ENCODE assay signal across 11 cellular contexts in the genomic region with DNA sequence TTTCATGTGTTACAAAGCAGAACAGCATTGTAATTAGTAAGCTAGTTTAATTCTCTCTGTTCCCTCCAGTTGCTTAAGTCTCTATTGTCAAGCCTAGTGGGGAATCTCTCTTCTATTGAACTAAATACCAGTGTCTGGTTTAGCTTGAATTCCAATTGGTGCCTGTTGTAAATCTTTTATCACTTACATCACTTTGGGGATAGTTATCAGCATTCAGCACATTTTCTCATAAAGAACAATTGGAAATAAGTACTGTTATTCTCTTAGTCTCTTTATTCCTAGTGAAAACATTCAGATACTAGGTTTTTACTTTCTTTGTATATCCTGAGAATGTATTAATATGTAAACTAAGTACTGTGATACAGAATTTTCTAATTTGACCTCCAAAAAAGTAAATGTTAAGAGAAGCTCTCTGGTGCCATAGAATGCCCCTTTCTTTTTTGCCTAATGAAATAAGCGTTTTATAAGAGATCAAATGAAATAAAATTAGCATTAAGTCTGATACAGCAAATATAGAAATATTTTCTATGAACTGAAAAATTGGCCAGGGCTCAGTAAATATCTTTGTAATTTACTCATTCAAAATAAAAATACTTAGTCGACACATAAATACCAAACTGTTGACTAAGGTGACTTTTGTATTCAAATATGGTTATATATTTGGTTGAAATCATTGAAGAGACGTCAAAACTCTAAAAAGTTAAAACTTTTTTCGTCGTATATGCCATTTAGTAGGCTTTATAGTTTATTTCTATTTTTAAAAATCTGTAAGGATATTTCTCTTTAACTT. TPM values are rescaled to one million over a fixed set of nuclear protein-coding genes. Genes with fewer than 3 reads are reported as not detected.
DNase-seq lines count a peak whose midpoint lies in the region; ATAC-seq, FAIRE-seq and TF ChIP-seq lines count a peak whose summit lies in the region.
"Had no signal": no experiment of that assay in that cellular context is flagged by ENCODE, and none has a peak within 500 bp of the region (broad histone marks: within the 10 kb centered on the region; RNA-seq: fewer than 3 reads in every experiment).

No MANE protein-coding gene starts in this region.

- H3K27ac Mint-ChIP-seq in type B pancreatic cell: peak overlapping the region; percentile 61

- H3K27ac ChIP-seq in HepG2 (ENCODE audit: extremely low read length, insufficient read depth, low read length) (no peak overlapping the region), right lobe of liver (no peak overlapping the region)

- peaks cover 36% of the 10 kb centered on the region for H3K4me1 Mint-ChIP-seq in type B pancreatic cell (ENCODE audit: unreplicated experiment)

- no peaks in the 10 kb centered on the region for H3K9me3 ChIP-seq in HepG2 (ENCODE audit: low read length)
- H3K9me3 ChIP-seq in right lobe of liver: no peaks in the 10 kb centered on the region
- H3K9me3 ChIP-seq: stomach had no signal

- ATAC-seq in HepG2 (no peak), right lobe of liver (no peak), left lobe of liver (no peak)

- no peaks in the 10 kb centered on the region for H3K27me3 Mint-ChIP-seq in type B pancreatic cell

- TF ChIP-seq POLR2A in HepG2 (IDR thresholded peaks at IDR 0.05; ENCODE audit: insufficient read depth in 1 of 2, low read depth in 2 of 2, low read length in 2 of 2) (no peak), right lobe of liver (IDR thresholded peaks at IDR 0.05) (no peak)

- peaks cover 33% of the 10 kb centered on the region for H4K20me1 ChIP-seq in HepG2 (ENCODE audit: insufficient read depth, low read length)

- no TSS peak for BruUV-seq in HepG2 (replicated peaks; lab: Mats Ljungman, UMichigan)

- H3K27me3 ChIP-seq in HepG2 (ENCODE audit: control insufficient read depth in 1 of 2, insufficient read depth in 2 of 2, low read length in 2 of 2) (no peaks in the 10 kb centered on the region; a peak in 1 of 5 replicates), right lobe of liver (no peaks in the 10 kb centered on the region)
- H3K27me3 ChIP-seq: stomach had no signal

- H3K4me3 Mint-ChIP-seq in type B pancreatic cell: peak overlapping the region; percentile 96

- TF ChIP-seq CTCF in HepG2 (CRISPR knock-in tag; IDR thresholded peaks at IDR 0.05) (no peak), right lobe of liver (IDR thresholded peaks at IDR 0.05) (no peak), type B pancreatic cell (conservative IDR thresholded peaks at IDR 0.05) (no peak)

- TF ChIP-seq RAD21 in HepG2 (CRISPR knock-in tag; IDR thresholded peaks at IDR 0.05): no peak

- intact Hi-C loops in HepG2 (cut with micrococcal nuclease; ENCODE audit: unreplicated experiment): loop anchor here (5.0 kb wide), 2 partner anchors 122 to 593 kb away; no protein-coding TSS in a partner anchor
- intact Hi-C loops in right lobe of liver (cut with DNase I): no loop called here

- peaks cover 58% of the 10 kb centered on the region for H3K4me1 ChIP-seq in HepG2 (ENCODE audit: insufficient read depth, low read length)
- peaks cover 0 to 32% (median 7%) of the 10 kb centered on the region in 4 donors for H3K4me1 ChIP-seq in right lobe of liver

- POLR2A ChIA-PET in HepG2 (lab: Yijun Ruan, JAX): no interaction called here

- H3K9me3 Mint-ChIP-seq in type B pancreatic cell: no peaks in the 10 kb centered on the region

- 85% methylated on average over 5 of the region's 5 CpGs for WGBS in HepG2 (ENCODE audit: low lambda C conversion rate)
- 90% methylated on average over 5 of the region's 5 CpGs for WGBS in right lobe of liver (ENCODE audit: insufficient coverage, low coverage, low lambda C conversion rate, missing lambda C conversion rate)

- no peak overlapping the region for H2AFZ ChIP-seq in HepG2 (ENCODE audit: low read length)

- CTCF ChIA-PET in HepG2 (lab: Yijun Ruan, JAX; ENCODE audit: low intra/inter-chr PET ratio, low total read pairs): no interaction called here

- H3K36me3 Mint-ChIP-seq in type B pancreatic cell: peaks cover 9% of the 10 kb centered on the region

- peak overlapping the region; percentile 92 for H3K9ac ChIP-seq in HepG2 (ENCODE audit: insufficient read depth, low read depth, low read length)

- FAIRE-seq in HepG2 (lab: Jason Lieb, UNC): no peak

- H3K4me3 ChIP-seq in HepG2 (replicated peaks in 1 of 3; ENCODE audit: insufficient read depth in 1 of 3, low read depth in 2 of 3, low read length in 3 of 3): peak overlapping the region; percentile 68 to 97 (median 83); a peak in 5 of 6 replicates
- H3K4me3 ChIP-seq in right lobe of liver: no peak overlapping the region

- in situ Hi-C loops in HepG2 (cut with HindIII; ENCODE audit: extremely low pct_ligation_motif_present, low pct_unique_long_range_greater_than_20kb): no loop called here

- H3K36me3 ChIP-seq in HepG2 (replicated peaks in 1 of 2; ENCODE audit: control insufficient read depth in 1 of 2, insufficient read depth in 2 of 2, low read length in 2 of 2): peaks cover 0 to 8% of the 10 kb centered on the region in 2 experiments; a peak in 4 of 5 replicates
- H3K36me3 ChIP-seq in right lobe of liver: no peaks in the 10 kb centered on the region

- no peak for TF ChIP-seq EP300 in HepG2 (IDR thresholded peaks at IDR 0.05; ENCODE audit: low read depth in 2 of 2, low read length in 2 of 2)
- TF ChIP-seq EP300 in HepG2 (CRISPR knock-in tag; IDR thresholded peaks at IDR 0.05; ENCODE audit: borderline replicate concordance): no peak

- H3K4me2 ChIP-seq in HepG2 (ENCODE audit: low read depth, low read length): peak overlapping the region; percentile 78

- peaks cover 57% of the 10 kb centered on the region for H3K79me2 ChIP-seq in HepG2 (ENCODE audit: insufficient read depth, low read length)

- DNase-seq in HepG2 (ENCODE audit: low spot score) (no peak), right lobe of liver (no peak), RKO (ENCODE audit: low spot score) (peak; percentile 72), fibroblast of peridontal ligament (ENCODE audit: extremely low read depth) (peak; percentile 59), type B pancreatic cell (ENCODE audit: extremely low spot score, unreplicated experiment) (no peak), anterior cingulate cortex (lab: John Stamatoyannopoulos, UW) (no peak), UCSD-AML1 (lab: John Stamatoyannopoulos, UW; ENCODE audit: unreplicated experiment) (no peak), left lobe of liver (ENCODE audit: low spot score) (no peak)
- DNase-seq: GF-D8, NCI-H1092, stomach had no signal

TF ChIP-seq in HepG2, 621 proteins besides CTCF, POLR2A, EP300 and RAD21 (continues in another document):
- TF ChIP-seq GFI1 (CRISPR knock-in tag; IDR thresholded peaks at IDR 0.05; ENCODE audit: borderline replicate concordance): no peak
- no peak for TF ChIP-seq SNAI1 (CRISPR knock-in tag; IDR thresholded peaks at IDR 0.05; ENCODE audit: borderline replicate concordance)
- TF ChIP-seq ZNF780A (CRISPR knock-in tag; IDR thresholded peaks at IDR 0.05): no peak
- no peak for TF ChIP-seq ZNF615 (CRISPR knock-in tag; IDR thresholded peaks at IDR 0.05; ENCODE audit: borderline replicate concordance)
- no peak for TF ChIP-seq ZMYM3 (CRISPR knock-in tag; IDR thresholded peaks at IDR 0.05)
- no peak for TF ChIP-seq MATR3 (CRISPR knock-in tag; IDR thresholded peaks at IDR 0.05)
- no peak for TF ChIP-seq ZNF530 (CRISPR knock-in tag; IDR thresholded peaks at IDR 0.05; ENCODE audit: low read depth)
- no peak for TF ChIP-seq SATB2 (CRISPR knock-in tag; IDR thresholded peaks at IDR 0.05)
- TF ChIP-seq SKI (IDR thresholded peaks at IDR 0.05; ENCODE audit: partially characterized antibody): no peak
- TF ChIP-seq ZNF180 (CRISPR knock-in tag; IDR thresholded peaks at IDR 0.05; ENCODE audit: borderline replicate concordance, low read depth): no peak
- TF ChIP-seq ZNF441 (CRISPR knock-in tag; IDR thresholded peaks at IDR 0.05; ENCODE audit: borderline replicate concordance): no peak
- no peak for TF ChIP-seq KLF15 (CRISPR knock-in tag; IDR thresholded peaks at IDR 0.05; ENCODE audit: borderline replicate concordance)
- TF ChIP-seq ZNF460 (CRISPR knock-in tag; IDR thresholded peaks at IDR 0.05; ENCODE audit: borderline replicate concordance): no peak

RNA-seq across cellular contexts. Expression of gene IPO5, which starts 25.4 kb away (rescaled TPM):
- total RNA-seq in HepG2 (2016; rRNA removed; fragmentation: Illumina TruSeq; extraction: Trizol): 242 and 411 TPM in 2 replicates
- total RNA-seq in HepG2 (2016; cell fraction: cytosol; rRNA removed; fragmentation: Illumina TruSeq; extraction: Trizol; ENCODE audit: low read depth): 30.4 and 32.9 TPM in 2 replicates
- total RNA-seq in HepG2 (2016; cell fraction: insoluble cytoplasmic fraction; rRNA removed; fragmentation: Illumina TruSeq; extraction: Trizol): 233 and 406 TPM in 2 replicates
- 125 and 157 TPM in 2 replicates for total RNA-seq in HepG2 (2016; cell fraction: membrane; rRNA removed; fragmentation: Illumina TruSeq; extraction: Trizol)
- 159 and 178 TPM in 2 replicates for total RNA-seq in HepG2 (2016; cell fraction: nucleus; rRNA removed; fragmentation: Illumina TruSeq; extraction: Trizol)
- 117 and 155 TPM in 2 replicates for polyA plus RNA-seq in HepG2 (2011; rRNA removed)
- polyA plus RNA-seq in HepG2 (2011; cell fraction: cytosol; rRNA removed): 89.3 and 105 TPM in 2 replicates
- 70.8 and 78.2 TPM in 2 replicates for polyA plus RNA-seq in HepG2 (2011; cell fraction: nucleus; rRNA removed)
- polyA plus RNA-seq in HepG2 (2012): 144 and 179 TPM in 2 replicates
- 16.3 and 18.7 TPM in 2 replicates for polyA plus RNA-seq in HepG2 (2016; cell fraction: cytosol; fragmentation: Illumina TruSeq; extraction: Trizol; ENCODE audit: low read depth)
- 212 and 229 TPM in 2 replicates for polyA plus RNA-seq in HepG2 (2016; cell fraction: insoluble cytoplasmic fraction; fragmentation: Illumina TruSeq; extraction: Trizol; ENCODE audit: low read depth)
- 53.5 and 68.8 TPM in 2 replicates for polyA plus RNA-seq in HepG2 (2016; cell fraction: membrane; fragmentation: Illumina TruSeq; extraction: Trizol; ENCODE audit: low read depth)
- 147 TPM in 2 replicates for polyA plus RNA-seq in HepG2 (2016; cell fraction: nucleus; fragmentation: Illumina TruSeq; extraction: Trizol; ENCODE audit: insufficient read depth, low read depth)
- 162 and 233 TPM in 2 replicates for polyA minus RNA-seq in HepG2 (2011; rRNA and poly(A)+ RNA removed; ENCODE audit: low replicate concordance)
- polyA minus RNA-seq in HepG2 (2011; cell fraction: cytosol; rRNA and poly(A)+ RNA removed): 193 and 207 TPM in 2 replicates
- 174 and 191 TPM in 2 replicates for polyA minus RNA-seq in HepG2 (2011; cell fraction: nucleus; rRNA and poly(A)+ RNA removed)
- total RNA-seq in right lobe of liver: 10 to 100 TPM; 36.0 to 52.3 (median 45.2) TPM
- total RNA-seq in type B pancreatic cell (ENCODE audit: low replicate concordance): 136 and 202 TPM in 2 replicates
- total RNA-seq in left lobe of liver: 44.8 TPM

Comparison
In these comparisons a context has a peak if more than half of its experiments do, and no peak if none do; other contexts are left out.
1. H3K4me3 ChIP-seq: peak in HepG2 (3 of 3); none in right lobe of liver (0 of 3).
2. DNase-seq: peak in RKO (single experiment) and fibroblast of peridontal ligament (single experiment); none in HepG2 (single experiment), right lobe of liver (0 of 3), type B pancreatic cell (single experiment), anterior cingulate cortex (0 of 58), UCSD-AML1 (single experiment) and left lobe of liver (single experiment).